Comparison of ENCODE assay signal across 7 cellular contexts in the genomic region with DNA sequence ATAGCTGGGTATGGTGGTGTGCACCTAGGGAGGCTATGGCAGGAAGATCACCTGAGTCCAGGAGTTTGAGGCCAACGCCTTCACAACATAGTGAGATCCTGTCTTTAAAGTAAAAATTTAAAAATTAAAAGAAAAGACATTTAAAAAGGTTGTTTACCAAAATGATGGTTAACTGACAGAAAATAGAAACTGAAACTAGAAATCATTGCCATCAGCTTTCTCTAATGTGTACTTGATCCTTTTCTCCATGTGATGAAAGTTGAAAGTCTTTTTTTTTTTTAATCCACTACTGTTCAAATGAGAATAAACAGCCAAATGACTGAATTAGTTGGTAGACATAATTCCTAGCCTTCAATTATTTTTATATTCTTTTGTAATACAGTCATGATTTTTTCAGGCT.
DNase-seq lines count a peak whose midpoint lies in the region; ATAC-seq and TF ChIP-seq lines count a peak whose summit lies in the region.
"Not testable (repeated sequence)": the region's sequence is repeated elsewhere in the genome, so short reads cannot be mapped to it uniquely, and the experiment has no call there.

No MANE protein-coding gene starts in this region.

- not testable (repeated sequence) for H3K4me3 ChIP-seq in DND-41 (ENCODE audit: low read depth in 1 of 2, low read length in 2 of 2); SK-N-SH (ENCODE audit: low read depth in 2 of 2, low read length in 1 of 2); parathyroid adenoma (ENCODE audit: low read depth, low read length)

- TF ChIP-seq CTCF in DND-41 (IDR thresholded peaks at IDR 0.05; ENCODE audit: borderline replicate concordance, extremely low read depth, low read length, poor library complexity, severe bottlenecking); SK-N-SH (IDR thresholded peaks at IDR 0.05); parathyroid adenoma (IDR thresholded peaks at IDR 0.05): not testable (repeated sequence)

- H3K27ac ChIP-seq in DND-41 (ENCODE audit: low read length) (peak overlapping the region; percentile 70; the same call in 1 of the 2 replicates), SK-N-SH (ENCODE audit: low read depth in 2 of 2, low read length in 1 of 2) (peak overlapping the region in 1 of 2 experiments; percentile 76; a peak in 2 of 4 replicates), parathyroid adenoma (peak overlapping the region; percentile 81)

- POLR2A ChIA-PET in SK-N-SH (lab: Yijun Ruan, JAX); activated naive CD8-positive, alpha-beta T cell treated with anti-CD3 and anti-CD28 coated beads, Interleukin-2, amount 10 ng/mL, durations not matched to agents 7 days and 5 days (lab: Charles Lee): not testable (repeated sequence)
- POLR2A ChIA-PET in activated CD4-positive, alpha-beta memory T cell treated with anti-CD3 and anti-CD28 coated beads for 36 hours (lab: Charles Lee): interaction anchor here (0.6 kb wide), 1 partner anchor 164 kb away, joined by 3 read pairs; no protein-coding TSS in a partner anchor

- ATAC-seq in DND-41 (ENCODE audit: insufficient read depth, low read depth); activated T-helper 17 cell treated with anti-CD3 and anti-CD28 coated beads, Interleukin-2, amount 50 U/mL, for 72 hours (replicated peaks); activated naive CD8-positive, alpha-beta T cell treated with anti-CD3 and anti-CD28 coated beads, Interleukin-2, amount 10 ng/mL, durations not matched to agents 7 days and 5 days (ENCODE audit: low read depth): not testable (repeated sequence)

- H3K4me3 Mint-ChIP-seq in activated CD4-positive, alpha-beta memory T cell treated with anti-CD3 and anti-CD28 coated beads for 36 hours: not testable (repeated sequence)
- H3K4me3 Mint-ChIP-seq in activated T-helper 17 cell treated with anti-CD3 and anti-CD28 coated beads, Interleukin-2, amount 50 U/mL, for 72 hours: peak overlapping the region; percentile 72
- H3K4me3 Mint-ChIP-seq in activated naive CD8-positive, alpha-beta T cell treated with anti-CD3 and anti-CD28 coated beads, Interleukin-2, amount 10 ng/mL, durations not matched to agents 7 days and 5 days: peak overlapping the region; percentile 31
- H3K4me3 Mint-ChIP-seq in immature natural killer cell: peak overlapping the region; percentile 53 to 74 (median 65)

- peak overlapping the region; percentile 32; the same call in 1 of the 2 replicates for H3K9ac ChIP-seq in DND-41 (ENCODE audit: low read depth, low read length)
- H3K9ac ChIP-seq in SK-N-SH, parathyroid adenoma: not testable (repeated sequence)

- not testable (repeated sequence) for H3K79me2 ChIP-seq in DND-41 (ENCODE audit: insufficient read depth, low read length); SK-N-SH (ENCODE audit: insufficient read depth); parathyroid adenoma

- H3K4me1 ChIP-seq in DND-41 (ENCODE audit: insufficient read depth, low read length) (peaks cover 56% of the 10 kb centered on the region), SK-N-SH (ENCODE audit: control insufficient read depth in 1 of 2, insufficient read depth in 2 of 2, low read depth in 1 of 2, low read length in 1 of 2) (peaks cover 0 to 36% of the 10 kb centered on the region in 2 experiments; a peak in 2 of 4 replicates), parathyroid adenoma (peaks cover 50% of the 10 kb centered on the region)

- H2AFZ ChIP-seq in DND-41 (ENCODE audit: low read depth, low read length): peak overlapping the region; percentile 65
- H2AFZ ChIP-seq in SK-N-SH (ENCODE audit: low read depth); parathyroid adenoma: not testable (repeated sequence)

- H3K27me3 ChIP-seq in DND-41 (ENCODE audit: insufficient read depth, low read length, poor library complexity); SK-N-SH (ENCODE audit: insufficient read depth); parathyroid adenoma (ENCODE audit: control insufficient read depth, insufficient read depth, low read length): not testable (repeated sequence)

- not testable (repeated sequence) for H3K36me3 ChIP-seq in DND-41 (ENCODE audit: insufficient read depth, low read length); SK-N-SH (replicated peaks in 1 of 2; ENCODE audit: control insufficient read depth in 1 of 2, insufficient read depth in 2 of 2, low read length in 1 of 2); parathyroid adenoma (ENCODE audit: control insufficient read depth, insufficient read depth, low read length)

- intact Hi-C loops in activated CD4-positive, alpha-beta memory T cell treated with anti-CD3 and anti-CD28 coated beads for 36 hours (cut with micrococcal nuclease): loop anchor here (2.0 to 10.0 kb wide), 3 partner anchors 46 to 159 kb away; no protein-coding TSS in a partner anchor

- not testable (repeated sequence) for H3K27me3 Mint-ChIP-seq in activated CD4-positive, alpha-beta memory T cell treated with anti-CD3 and anti-CD28 coated beads for 36 hours; activated T-helper 17 cell treated with anti-CD3 and anti-CD28 coated beads, Interleukin-2, amount 50 U/mL, for 72 hours; activated naive CD8-positive, alpha-beta T cell treated with anti-CD3 and anti-CD28 coated beads, Interleukin-2, amount 10 ng/mL, durations not matched to agents 7 days and 5 days; immature natural killer cell (ENCODE audit: low read depth in 3 of 3)

- H3K4me2 ChIP-seq in DND-41 (ENCODE audit: insufficient read depth, low read length) (peak overlapping the region; percentile 31; the same call in 1 of the 2 replicates), SK-N-SH (peak overlapping the region; percentile 47)
- not testable (repeated sequence) for H3K4me2 ChIP-seq in parathyroid adenoma (ENCODE audit: low read length)

- CTCF ChIA-PET in SK-N-SH (lab: Yijun Ruan, JAX): interaction anchor here (0.7 kb wide), 1 partner anchor 33 kb away, joined by 3 read pairs; no protein-coding TSS in a partner anchor
- CTCF ChIA-PET in activated CD4-positive, alpha-beta memory T cell treated with anti-CD3 and anti-CD28 coated beads for 36 hours (lab: Charles Lee): not testable (repeated sequence)

- not testable (repeated sequence) for H3K9me3 ChIP-seq in DND-41 (ENCODE audit: insufficient read depth, low read length, severe bottlenecking); SK-N-SH; parathyroid adenoma (ENCODE audit: control insufficient read depth, low read length)

- H3K36me3 Mint-ChIP-seq in activated CD4-positive, alpha-beta memory T cell treated with anti-CD3 and anti-CD28 coated beads for 36 hours; activated T-helper 17 cell treated with anti-CD3 and anti-CD28 coated beads, Interleukin-2, amount 50 U/mL, for 72 hours (ENCODE audit: low read depth); immature natural killer cell: not testable (repeated sequence)
- H3K36me3 Mint-ChIP-seq in activated naive CD8-positive, alpha-beta T cell treated with anti-CD3 and anti-CD28 coated beads, Interleukin-2, amount 10 ng/mL, durations not matched to agents 7 days and 5 days: peaks cover 26% of the 10 kb centered on the region

- not testable (repeated sequence) for H3K9me3 Mint-ChIP-seq in activated CD4-positive, alpha-beta memory T cell treated with anti-CD3 and anti-CD28 coated beads for 36 hours; activated T-helper 17 cell treated with anti-CD3 and anti-CD28 coated beads, Interleukin-2, amount 50 U/mL, for 72 hours; activated naive CD8-positive, alpha-beta T cell treated with anti-CD3 and anti-CD28 coated beads, Interleukin-2, amount 10 ng/mL, durations not matched to agents 7 days and 5 days; immature natural killer cell

- 88% methylated on average over 1 of the region's 1 CpG for WGBS in SK-N-SH (ENCODE audit: low lambda C conversion rate)

- peak overlapping the region; percentile 76 for H3K27ac Mint-ChIP-seq in activated CD4-positive, alpha-beta memory T cell treated with anti-CD3 and anti-CD28 coated beads for 36 hours
- peak overlapping the region; percentile 87 for H3K27ac Mint-ChIP-seq in activated T-helper 17 cell treated with anti-CD3 and anti-CD28 coated beads, Interleukin-2, amount 50 U/mL, for 72 hours
- H3K27ac Mint-ChIP-seq in activated naive CD8-positive, alpha-beta T cell treated with anti-CD3 and anti-CD28 coated beads, Interleukin-2, amount 10 ng/mL, durations not matched to agents 7 days and 5 days: peak overlapping the region; percentile 80
- H3K27ac Mint-ChIP-seq in immature natural killer cell: peak overlapping the region; percentile 78 to 97 (median 94)

- peaks cover 39% of the 10 kb centered on the region for H3F3A ChIP-seq in SK-N-SH (replicated peaks; ENCODE audit: insufficient read depth)

- H4K20me1 ChIP-seq in DND-41 (ENCODE audit: insufficient read depth, low read length); SK-N-SH (ENCODE audit: insufficient read depth): not testable (repeated sequence)

- not testable (repeated sequence) for TF ChIP-seq RAD21 in SK-N-SH (IDR thresholded peaks at IDR 0.05; ENCODE audit: low read length)

- H3K4me1 Mint-ChIP-seq in activated CD4-positive, alpha-beta memory T cell treated with anti-CD3 and anti-CD28 coated beads for 36 hours (ENCODE audit: low read depth): peaks cover 53% of the 10 kb centered on the region
- peaks cover 44% of the 10 kb centered on the region for H3K4me1 Mint-ChIP-seq in activated T-helper 17 cell treated with anti-CD3 and anti-CD28 coated beads, Interleukin-2, amount 50 U/mL, for 72 hours
- H3K4me1 Mint-ChIP-seq in activated naive CD8-positive, alpha-beta T cell treated with anti-CD3 and anti-CD28 coated beads, Interleukin-2, amount 10 ng/mL, durations not matched to agents 7 days and 5 days: peaks cover 37% of the 10 kb centered on the region
- peaks cover 68 to 71% of the 10 kb centered on the region in 2 donors for H3K4me1 Mint-ChIP-seq in immature natural killer cell

- not testable (repeated sequence) for H3K9me2 ChIP-seq in SK-N-SH

- not testable (repeated sequence) for DNase-seq in DND-41; SK-N-SH; activated CD4-positive, alpha-beta memory T cell treated with anti-CD3 and anti-CD28 coated beads for 36 hours; activated naive CD8-positive, alpha-beta T cell treated with anti-CD3 and anti-CD28 coated beads, Interleukin-2, amount 10 ng/mL, durations not matched to agents 7 days and 5 days
- DNase-seq in immature natural killer cell: peak; percentile 26 to 41 (median 40)

- TF ChIP-seq EP300 in SK-N-SH (IDR thresholded peaks at IDR 0.05; ENCODE audit: borderline replicate concordance in 1 of 2, low read depth in 1 of 2, low read length in 1 of 2): not testable (repeated sequence)
